ENCODE assay signal across 22 cellular contexts in the genomic region with DNA sequence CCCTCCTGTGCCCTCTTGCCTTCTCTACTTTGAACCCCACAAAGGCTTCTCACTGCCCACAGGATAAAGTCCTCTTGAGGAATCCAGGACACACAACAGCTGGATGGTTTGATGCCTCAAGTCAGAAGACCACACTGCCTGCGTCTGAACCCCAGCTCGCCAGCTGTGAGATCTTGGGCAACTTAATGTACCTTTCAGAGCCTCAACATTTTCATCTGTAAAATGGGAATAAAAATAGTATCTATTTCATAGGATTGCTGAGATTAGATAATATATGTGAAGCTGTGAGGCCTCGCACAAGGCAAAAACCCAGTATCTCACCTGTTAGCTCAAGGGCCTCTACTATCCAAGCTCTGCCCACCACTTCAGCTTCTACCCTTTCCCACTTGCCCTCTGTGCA. TPM values are rescaled to one million over a fixed set of nuclear protein-coding genes. Genes with fewer than 3 reads are reported as not detected.
A peak's percentile ranks its signal among the peaks of the same experiment; 100 is the strongest.
DNase-seq lines count a peak whose midpoint lies in the region; ATAC-seq, FAIRE-seq and TF ChIP-seq lines count a peak whose summit lies in the region.
"Had no signal": no experiment of that assay in that cellular context is flagged by ENCODE, and none has a peak within 500 bp of the region (broad histone marks: within the 10 kb centered on the region; RNA-seq: fewer than 3 reads in every experiment).

No MANE protein-coding gene starts in this region.

- H4K20me1 ChIP-seq in H9 (ENCODE audit: control insufficient read depth, insufficient read depth, insufficient read length) (no peaks in the 10 kb centered on the region), GM12878 (ENCODE audit: control insufficient read depth, insufficient read depth) (no peaks in the 10 kb centered on the region)

- in situ Hi-C loops in GM12878 (cut with MboI), result no loop called here

- peak; percentile 69 for FAIRE-seq in GM12878 (lab: Jason Lieb, UNC)
- FAIRE-seq: GM18507, HTR-8/SVneo had no signal

- no peak overlapping the region for H4K8ac ChIP-seq in H9 (replicated peaks; ENCODE audit: insufficient read length, low read depth, low read length)

- no peak for ATAC-seq in CD4-positive, alpha-beta T cell (ENCODE audit: poor library complexity)
- no peak for ATAC-seq in GM12878
- ATAC-seq in HG03039 (IDR thresholded peaks at IDR 0.05; ENCODE audit: unreplicated experiment), result no peak
- ATAC-seq: SK-N-SH treated with all-trans-retinoic acid at 6 μM for 48 hours had no signal

- no peak for TF ChIP-seq CTCF in CD4-positive, alpha-beta T cell (IDR thresholded peaks at IDR 0.05)
- TF ChIP-seq CTCF in H9 (conservative IDR thresholded peaks at IDR 0.05) (no peak), GM12878 (IDR thresholded peaks at IDR 0.05 in 2 of 3, conservative IDR thresholded peaks at IDR 0.05 in 1 of 3; ENCODE audit: control insufficient read depth in 2 of 3, extremely low read depth in 1 of 3, insufficient read depth in 1 of 3, low read depth in 3 of 3, low read length in 3 of 3) (no peak), nephron progenitor cell (IDR thresholded peaks at IDR 0.05) (no peak), GM10248 (IDR thresholded peaks at IDR 0.05; ENCODE audit: control extremely low read depth, extremely low read depth, low read depth, missing control alignments) (no peak), GM20000 (IDR thresholded peaks at IDR 0.05; ENCODE audit: extremely low read depth, missing control alignments) (no peak)

- H3K23me2 ChIP-seq in H9 (ENCODE audit: insufficient read length, low read depth, low read length, poor library complexity, severe bottlenecking), result peaks cover 12% of the 10 kb centered on the region

- H3K79me2 ChIP-seq in H9 (ENCODE audit: insufficient read depth, low read length) (no peaks in the 10 kb centered on the region; the same call in 1 of the 2 replicates), GM12878 (ENCODE audit: control insufficient read depth, insufficient read depth, low read length) (peaks cover 19% of the 10 kb centered on the region)

- H3K56ac ChIP-seq in H9 (ENCODE audit: insufficient read length, low read depth, low read length), result no peak overlapping the region

- no peak for TF ChIP-seq POLR2A in GM12878 (IDR thresholded peaks at IDR 0.05; ENCODE audit: low read depth, low read length)

- H4K5ac ChIP-seq in H9 (ENCODE audit: insufficient read length, low read depth, low read length), result no peak overlapping the region

- H3K4ac ChIP-seq in H9 (ENCODE audit: low read depth, low read length), result no peak overlapping the region

- peaks cover 0 to 19% of the 10 kb centered on the region in 2 experiments for H3K36me3 ChIP-seq in GM12878 (ENCODE audit: control insufficient read depth in 2 of 2, insufficient read depth in 2 of 2, low read length in 1 of 2)

- SMC1A ChIA-PET in GM12878 (lab: Charles Lee; ENCODE audit: uncharacterized antibody, unreplicated experiment), result no interaction called here

- no peaks in the 10 kb centered on the region for H3K9me3 Mint-ChIP-seq in CD4-positive, alpha-beta T cell
- H3K9me3 Mint-ChIP-seq in H9 (no peaks in the 10 kb centered on the region), nephron progenitor cell (no peaks in the 10 kb centered on the region)

- no CpG with 5 or more reads among the region's 3 CpGs for WGBS in H9 (ENCODE audit: extremely low coverage, insufficient read length, low lambda C conversion rate)
- 97% methylated on average over 3 of the region's 3 CpGs for WGBS in GM12878 (ENCODE audit: insufficient coverage, insufficient replicate concordance, low lambda C conversion rate, missing lambda C conversion rate)

- no peak overlapping the region for H3K27ac ChIP-seq in CD4-positive, alpha-beta T cell (ENCODE audit: low read depth, low read length)
- H3K27ac ChIP-seq in H9 (ENCODE audit: insufficient read length, low read depth, low read length) (no peak overlapping the region), GM12878 (ENCODE audit: control insufficient read depth, insufficient read depth) (no peak overlapping the region)
- H3K27ac ChIP-seq: HL-60 had no signal

- no peak overlapping the region for H3K4me3 Mint-ChIP-seq in CD4-positive, alpha-beta T cell
- H3K4me3 Mint-ChIP-seq in H9 (no peak overlapping the region), nephron progenitor cell (no peak overlapping the region)
- H3K4me3 Mint-ChIP-seq: CD14-positive monocyte had no signal

- H3K4me1 ChIP-seq in H9 (ENCODE audit: insufficient read depth, low read length) (peaks cover 5% of the 10 kb centered on the region; the same call in 1 of the 2 replicates), GM12878 (ENCODE audit: control insufficient read depth, insufficient read depth, low read length) (peaks cover 8% of the 10 kb centered on the region; the same call in 1 of the 2 replicates)

- H2BK120ac ChIP-seq in H9 (ENCODE audit: low read depth, low read length, poor library complexity, severe bottlenecking), result no peak overlapping the region

- no peaks in the 10 kb centered on the region for H3K27me3 ChIP-seq in CD4-positive, alpha-beta T cell (ENCODE audit: control insufficient read depth, insufficient read depth, low read length)
- H3K27me3 ChIP-seq in H9 (ENCODE audit: insufficient read depth, low read length) (no peaks in the 10 kb centered on the region), GM12878 (replicated peaks in 1 of 2; ENCODE audit: control insufficient read depth in 2 of 2, insufficient read depth in 2 of 2, low read length in 1 of 2) (no peaks in the 10 kb centered on the region)

- no peaks in the 10 kb centered on the region for H3K27me3 Mint-ChIP-seq in CD4-positive, alpha-beta T cell
- H3K27me3 Mint-ChIP-seq in H9 (ENCODE audit: low read depth), result no peaks in the 10 kb centered on the region
- H3K27me3 Mint-ChIP-seq in nephron progenitor cell (ENCODE audit: low read depth, poor library complexity), result no peaks in the 10 kb centered on the region

- H2BK12ac ChIP-seq in H9 (ENCODE audit: insufficient read length, low read depth, low read length), result no peak overlapping the region

- no peak overlapping the region for H2BK20ac ChIP-seq in H9 (ENCODE audit: low read depth, low read length, poor library complexity, severe bottlenecking)

- no peak overlapping the region for H3T11ph ChIP-seq in H9 (ENCODE audit: low read length)

- peaks cover 59% of the 10 kb centered on the region for H3K36me3 Mint-ChIP-seq in CD4-positive, alpha-beta T cell (ENCODE audit: low read depth)
- H3K36me3 Mint-ChIP-seq in H9 (ENCODE audit: insufficient read depth in 1 of 3, low read depth in 3 of 3) (peaks cover 2 to 29% (median 12%) of the 10 kb centered on the region in 3 experiments; a peak in 5 of 7 replicates), nephron progenitor cell (ENCODE audit: low read depth) (peaks cover 28% of the 10 kb centered on the region)

- H4K91ac ChIP-seq in H9 (ENCODE audit: insufficient read length, low read depth, low read length), result peak overlapping the region; percentile 59

- no peak for TF ChIP-seq EP300 in GM12878 (IDR thresholded peaks at IDR 0.05; ENCODE audit: borderline replicate concordance in 1 of 2, control insufficient read depth in 1 of 2, low read depth in 2 of 2, low read length in 2 of 2)

- TF ChIP-seq RAD21 in GM12878 (IDR thresholded peaks at IDR 0.05; ENCODE audit: insufficient read depth, low read depth, low read length), result no peak

- H3K18ac ChIP-seq in H9 (ENCODE audit: insufficient read length, low read depth, low read length), result no peak overlapping the region

- H2BK15ac ChIP-seq in H9 (ENCODE audit: low read depth, low read length), result no peak overlapping the region

- no peak overlapping the region for H3K23ac ChIP-seq in H9 (ENCODE audit: insufficient read length, low read depth, low read length)

- CTCF ChIA-PET in CD4-positive, alpha-beta T cell (lab: Charles Lee), result no interaction called here
- CTCF ChIA-PET in GM12878 (lab: Yijun Ruan, JAX) (interaction anchor here (0.7 kb wide), 1 partner anchor 13 kb away, joined by 5 read pairs; no protein-coding TSS in a partner anchor), GM10248 (lab: Yijun Ruan, JAX) (interaction anchor here (1.2 to 2.8 kb wide), 3 partner anchors 12 to 46 kb away, joined by 3 to 8 read pairs (median 5); no protein-coding TSS in a partner anchor)

- H3K9me3 ChIP-seq in CD4-positive, alpha-beta T cell (ENCODE audit: control insufficient read depth, low read length), result no peaks in the 10 kb centered on the region
- H3K9me3 ChIP-seq in H9 (ENCODE audit: control insufficient read depth, low read depth, low read length) (no peaks in the 10 kb centered on the region), GM12878 (replicated peaks; ENCODE audit: control insufficient read depth, insufficient read depth, low read length) (no peaks in the 10 kb centered on the region)

- H3K4me1 Mint-ChIP-seq in CD4-positive, alpha-beta T cell (ENCODE audit: low read depth), result peaks cover 25% of the 10 kb centered on the region
- H3K4me1 Mint-ChIP-seq in H9 (peaks cover 6 to 10% of the 10 kb centered on the region in 2 experiments), nephron progenitor cell (peaks cover 15% of the 10 kb centered on the region)

- intact Hi-C loops in CD4-positive, alpha-beta T cell (cut with DNase I, micrococcal nuclease), result loop anchor here in 1 of 2 experiments (5.0 to 10.0 kb wide), 3 partner anchors 157 to 1204 kb away; partner anchors contain the start of genes BAG5, COA8 and EIF5
- intact Hi-C loops in GM12878 (cut with micrococcal nuclease; ENCODE audit: unreplicated experiment), result no loop called here

- BruUV-seq in GM12878 (replicated peaks; lab: Mats Ljungman, UMichigan), result no TSS peak

- peaks cover 3% of the 10 kb centered on the region for H3K79me1 ChIP-seq in H9 (ENCODE audit: insufficient read depth, low read depth, low read length, poor library complexity, severe bottlenecking)

- H2AFZ ChIP-seq in H9 (ENCODE audit: low read length) (no peak overlapping the region), GM12878 (ENCODE audit: control insufficient read depth, low read depth, low read length) (no peak overlapping the region)

- peak overlapping the region; percentile 86 for H3K27ac Mint-ChIP-seq in CD4-positive, alpha-beta T cell
- H3K27ac Mint-ChIP-seq in H9 (no peak overlapping the region; a peak in 1 of 7 replicates), nephron progenitor cell (peak overlapping the region; percentile 64)

- H3K14ac ChIP-seq in H9 (ENCODE audit: insufficient read depth, low read length), result no peak overlapping the region

- H3K4me3 ChIP-seq in GM12878, result no peak overlapping the region

- H2BK5ac ChIP-seq in H9 (ENCODE audit: insufficient read length, low read length), result no peak overlapping the region

- no peak overlapping the region for H2AK5ac ChIP-seq in H9 (ENCODE audit: insufficient read length, low read length)

- RAD21 ChIA-PET in GM12878 (lab: Charles Lee; ENCODE audit: unreplicated experiment), result no interaction called here

- H3K4me2 ChIP-seq in H9 (ENCODE audit: insufficient read depth, insufficient read length, low read length) (no peak overlapping the region), GM12878 (ENCODE audit: control insufficient read depth, insufficient read depth) (no peak overlapping the region)

- POLR2A ChIA-PET in CD4-positive, alpha-beta T cell (lab: Charles Lee), result interaction anchor here (0.6 kb wide), 1 partner anchor 551 kb away, joined by 5 read pairs; no protein-coding TSS in a partner anchor
- POLR2A ChIA-PET in GM12878 (lab: Charles Lee), result interaction anchor here (1.3 kb wide), 1 partner anchor 8 kb away, joined by 5 read pairs; no protein-coding TSS in a partner anchor
- POLR2A ChIA-PET in GM10248 (lab: Yijun Ruan, JAX), result interaction anchor here (0.6 kb wide), 1 partner anchor 551 kb away, joined by 3 read pairs; no protein-coding TSS in a partner anchor

- no peak overlapping the region for H3K9ac ChIP-seq in H9 (ENCODE audit: extremely low read depth, insufficient read length, low read length)
- no peak overlapping the region for H3K9ac ChIP-seq in GM12878 (ENCODE audit: control insufficient read depth, insufficient read depth, low read length)

- DNase-seq in CD4-positive, alpha-beta T cell, result no peak
- DNase-seq in H9 (no peak), GM12878 (ENCODE audit: low read depth, low spot score) (no peak), nephron progenitor cell (no peak), glomerular visceral epithelial cell (ENCODE audit: extremely low spot score) (no peak), GM10248 (ENCODE audit: extremely low spot score) (no peak), GM20000 (ENCODE audit: low spot score) (no peak)
- DNase-seq: DMS79, H7, MV-4-11, NCI-H1417 treated with DMSO at 0.1 percent for 48 hours, NCI-H2029, NCI-H2171, NCI-H446, NCI-H69, SHP77 treated with DMSO at 0.1 percent for 48 hours had no signal

RNA-seq across cellular contexts. Expression of gene CINP, which starts 2.3 kb away (rescaled TPM):
- 10 to 100 TPM; 12.6 to 14.5 TPM for total RNA-seq in CD4-positive, alpha-beta T cell
- total RNA-seq in H9 (2021), result 39.3 and 39.5 TPM in 2 replicates
- total RNA-seq in GM12878 (2013; cell fraction: nucleolus; rRNA removed), result 39.6 and 50.0 TPM in 2 replicates
- total RNA-seq in GM12878 (2014; rRNA removed), result 42.6 and 45.7 TPM in 2 replicates
- 43.5 and 45.4 TPM in 2 replicates for total RNA-seq in GM12878 (2014; rRNA removed; fragmentation: Illumina TruSeq; extraction: Trizol)
- total RNA-seq in GM12878 (2021), result 44.5 and 45.8 TPM in 2 replicates
- 37.7 TPM for polyA plus RNA-seq in GM12878 (2011; ENCODE audit: low read depth)
- polyA plus RNA-seq in GM12878 (2011; rRNA removed), result 53.5 and 62.0 TPM in 2 replicates
- polyA plus RNA-seq in GM12878 (2011; cell fraction: cytosol; rRNA removed), result 57.7 and 60.9 TPM in 2 replicates
- 26.7 and 28.8 TPM in 2 replicates for polyA plus RNA-seq in GM12878 (2011; cell fraction: nucleus; rRNA removed)
- 41.0 and 48.4 TPM in 2 replicates for polyA plus RNA-seq in GM12878 (2012)
- 56.4 and 59.3 TPM in 2 replicates for polyA plus RNA-seq in GM12878 (2014; fragmentation: Illumina TruSeq; extraction: Trizol)
- polyA plus RNA-seq in GM12878 (2014; fragmentation: Nextera tagmentation; extraction: Ambion mirVana), result 10 to 100 TPM; 47.9 to 52.6 TPM
- polyA plus RNA-seq in GM12878 (2014; rRNA removed), result 50.8 and 53.1 TPM in 2 replicates
- 10 to 100 TPM; 70.1 to 73.3 TPM for polyA plus RNA-seq in GM12878 (2016; fragmentation: Nextera tagmentation; extraction: Ambion mirVana)
- 42.9 and 54.6 TPM in 2 replicates for polyA minus RNA-seq in GM12878 (2011; rRNA and poly(A)+ RNA removed)
- 14.3 and 16.3 TPM in 2 replicates for polyA minus RNA-seq in GM12878 (2011; cell fraction: cytosol; rRNA and poly(A)+ RNA removed)
- 9.9 and 17.9 TPM in 2 replicates for polyA minus RNA-seq in GM12878 (2011; cell fraction: nucleus; rRNA and poly(A)+ RNA removed)

RNA-seq across cellular contexts. Expression of gene TECPR2, which starts 2.4 kb away (rescaled TPM):
- total RNA-seq in CD4-positive, alpha-beta T cell, result 1 to 10 TPM; 5.0 to 5.4 TPM
- 15.0 and 15.4 TPM in 2 replicates for total RNA-seq in H9 (2021)
- total RNA-seq in GM12878 (2013; cell fraction: nucleolus; rRNA removed), result 5.8 and 7.2 TPM in 2 replicates
- total RNA-seq in GM12878 (2014; rRNA removed), result 3.2 and 5.8 TPM in 2 replicates
- total RNA-seq in GM12878 (2014; rRNA removed; fragmentation: Illumina TruSeq; extraction: Trizol), result 2.5 and 3.0 TPM in 2 replicates
- total RNA-seq in GM12878 (2021), result 8.1 and 10.0 TPM in 2 replicates
- 1.5 TPM for polyA plus RNA-seq in GM12878 (2011; ENCODE audit: low read depth)
- 1.6 and 1.8 TPM in 2 replicates for polyA plus RNA-seq in GM12878 (2011; rRNA removed)
- 1.3 and 1.7 TPM in 2 replicates for polyA plus RNA-seq in GM12878 (2011; cell fraction: cytosol; rRNA removed)
- polyA plus RNA-seq in GM12878 (2011; cell fraction: nucleus; rRNA removed), result 1.8 and 3.5 TPM in 2 replicates
- polyA plus RNA-seq in GM12878 (2012), result 2.6 and 2.8 TPM in 2 replicates
- 2.5 and 2.8 TPM in 2 replicates for polyA plus RNA-seq in GM12878 (2014; fragmentation: Illumina TruSeq; extraction: Trizol)
- under 1 TPM; 0.15 to 0.26 TPM for polyA plus RNA-seq in GM12878 (2014; fragmentation: Nextera tagmentation; extraction: Ambion mirVana)
- polyA plus RNA-seq in GM12878 (2014; rRNA removed), result 3.8 and 5.3 TPM in 2 replicates
- polyA plus RNA-seq in GM12878 (2016; fragmentation: Nextera tagmentation; extraction: Ambion mirVana), result 1 to 10 TPM; 3.2 to 4.2 TPM
- polyA minus RNA-seq in GM12878 (2011; rRNA and poly(A)+ RNA removed), result 2.8 and 2.9 TPM in 2 replicates
- polyA minus RNA-seq in GM12878 (2011; cell fraction: cytosol; rRNA and poly(A)+ RNA removed), result 1.3 and 2.3 TPM in 2 replicates
- 1.7 and 3.0 TPM in 2 replicates for polyA minus RNA-seq in GM12878 (2011; cell fraction: nucleus; rRNA and poly(A)+ RNA removed)

RNA-seq across cellular contexts. Expression of gene ZNF839, which starts 40.8 kb away (rescaled TPM):
- total RNA-seq in CD4-positive, alpha-beta T cell, result 10 to 100 TPM; 25.4 to 28.1 TPM
- total RNA-seq in H9 (2021) (9.4 and 10.4 TPM in 2 replicates), GM12878 (2014; rRNA removed) (11.9 and 12.1 TPM in 2 replicates), GM12878 (2014; rRNA removed; fragmentation: Illumina TruSeq; extraction: Trizol) (8.0 and 9.3 TPM in 2 replicates), GM12878 (2021) (11.9 and 13.1 TPM in 2 replicates)
- total RNA-seq in GM12878 (2013; cell fraction: nucleolus; rRNA removed), result 14.8 and 17.0 TPM in 2 replicates
- 7.9 TPM for polyA plus RNA-seq in GM12878 (2011; ENCODE audit: low read depth)
- polyA plus RNA-seq in GM12878 (2011; rRNA removed) (8.0 and 8.1 TPM in 2 replicates), GM12878 (2014; fragmentation: Illumina TruSeq; extraction: Trizol) (8.2 and 9.7 TPM in 2 replicates), GM12878 (2014; fragmentation: Nextera tagmentation; extraction: Ambion mirVana) (1 to 10 TPM; 1.4 to 2.6 TPM), GM12878 (2014; rRNA removed) (14.4 and 14.7 TPM in 2 replicates), GM12878 (2016; fragmentation: Nextera tagmentation; extraction: Ambion mirVana) (1 to 10 TPM; 2.6 to 5.6 TPM)
- 8.5 and 9.5 TPM in 2 replicates for polyA plus RNA-seq in GM12878 (2011; cell fraction: cytosol; rRNA removed)
- polyA plus RNA-seq in GM12878 (2011; cell fraction: nucleus; rRNA removed), result 20.0 and 20.4 TPM in 2 replicates
- 8.7 and 10.4 TPM in 2 replicates for polyA plus RNA-seq in GM12878 (2012)
- 4.8 and 7.9 TPM in 2 replicates for polyA minus RNA-seq in GM12878 (2011; rRNA and poly(A)+ RNA removed)
- polyA minus RNA-seq in GM12878 (2011; cell fraction: cytosol; rRNA and poly(A)+ RNA removed), result 3.9 and 4.3 TPM in 2 replicates
- polyA minus RNA-seq in GM12878 (2011; cell fraction: nucleus; rRNA and poly(A)+ RNA removed), result 4.0 and 5.1 TPM in 2 replicates

RNA-seq across cellular contexts. Expression of gene MOK, which starts 55.4 kb away (rescaled TPM):
- total RNA-seq in CD4-positive, alpha-beta T cell, result 1 to 10 TPM; 2.3 to 2.5 TPM
- total RNA-seq in H9 (2021) (2.8 and 3.0 TPM in 2 replicates), GM12878 (2014; rRNA removed) (1.0 and 1.3 TPM in 2 replicates), GM12878 (2014; rRNA removed; fragmentation: Illumina TruSeq; extraction: Trizol) (1.4 and 2.2 TPM in 2 replicates), GM12878 (2021) (0.92 and 1.7 TPM in 2 replicates)
- 7.9 and 8.3 TPM in 2 replicates for total RNA-seq in GM12878 (2013; cell fraction: nucleolus; rRNA removed)
- 0.64 TPM for polyA plus RNA-seq in GM12878 (2011; ENCODE audit: low read depth)
- polyA plus RNA-seq in GM12878 (2011; rRNA removed) (1.5 and 2.0 TPM in 2 replicates), GM12878 (2014; fragmentation: Illumina TruSeq; extraction: Trizol) (1.8 and 2.1 TPM in 2 replicates), GM12878 (2014; fragmentation: Nextera tagmentation; extraction: Ambion mirVana) (under 1 TPM; 0.10 to 0.46 TPM), GM12878 (2014; rRNA removed) (2.4 and 3.0 TPM in 2 replicates), GM12878 (2016; fragmentation: Nextera tagmentation; extraction: Ambion mirVana) (1 to 10 TPM; 1.2 to 1.5 TPM)
- 2.0 and 2.1 TPM in 2 replicates for polyA plus RNA-seq in GM12878 (2011; cell fraction: cytosol; rRNA removed)
- polyA plus RNA-seq in GM12878 (2011; cell fraction: nucleus; rRNA removed), result 9.0 and 9.8 TPM in 2 replicates
- polyA plus RNA-seq in GM12878 (2012), result 0.88 and 1.2 TPM in 2 replicates
- polyA minus RNA-seq in GM12878 (2011; rRNA and poly(A)+ RNA removed), result 0.67 and 1.2 TPM in 2 replicates
- 1.0 TPM in 1 of 2 replicates, not detected in the other for polyA minus RNA-seq in GM12878 (2011; cell fraction: cytosol; rRNA and poly(A)+ RNA removed)
- 1.6 and 2.7 TPM in 2 replicates for polyA minus RNA-seq in GM12878 (2011; cell fraction: nucleus; rRNA and poly(A)+ RNA removed)

Comparison
In these comparisons a context has a peak if more than half of its experiments do, and no peak if none do; other contexts are left out.
1. H3K27ac Mint-ChIP-seq: peak in CD4-positive, alpha-beta T cell (single experiment) and nephron progenitor cell (single experiment); none in H9 (0 of 3).